Comparison of ENCODE assay signal across 11 cellular contexts in genomic region chrX:118761950-118762725, GRCh38. TPM values are rescaled to one million over a fixed set of nuclear protein-coding genes. Genes with fewer than 3 reads are reported as not detected.
DNase-seq lines count a peak whose midpoint lies in the region; ATAC-seq and TF ChIP-seq lines count a peak whose summit lies in the region.
"Had no signal": no experiment of that assay in that cellular context is flagged by ENCODE, and none has a peak within 500 bp of the region (broad histone marks: within the 10 kb centered on the region; RNA-seq: fewer than 3 reads in every experiment).

No MANE protein-coding gene starts in this region.

- POLR2A ChIA-PET in A673 (lab: Charles Lee; ENCODE audit: low non-redundant PET): no interaction called here

- H3K9ac ChIP-seq in OCI-LY1 (ENCODE audit: low read length): no peak overlapping the region

- H3K36me3 ChIP-seq in A673 (ENCODE audit: insufficient read depth, low read length, poor library complexity, severe bottlenecking): no peaks in the 10 kb centered on the region
- no peaks in the 10 kb centered on the region for H3K36me3 ChIP-seq in OCI-LY1 (ENCODE audit: insufficient read depth, low read length)
- peaks cover 0 to 24% of the 10 kb centered on the region in 2 donors for H3K36me3 ChIP-seq in gastroesophageal sphincter
- H3K36me3 ChIP-seq in right atrium auricular region: no peaks in the 10 kb centered on the region

- H2AFZ ChIP-seq in OCI-LY1 (ENCODE audit: low read length): no peak overlapping the region

- H4K20me1 ChIP-seq in OCI-LY1 (ENCODE audit: insufficient read depth, low read length): no peaks in the 10 kb centered on the region

- DNase-seq in A673 (ENCODE audit: low spot score): peak; percentile 7
- no peak for DNase-seq in kidney tubule cell (ENCODE audit: low spot score)
- no peak for DNase-seq in right atrium auricular region (ENCODE audit: low spot score)
- no peak for DNase-seq in dorsolateral prefrontal cortex
- DNase-seq in NCI-H510A (lab: John Stamatoyannopoulos, UW): no peak
- DNase-seq: activated T-cell treated with anti-CD3 and anti-CD28 coated beads for 4 hours; CD4-positive, CD25-positive, alpha-beta regulatory T cell had no signal

- no peak overlapping the region for H3K4me2 ChIP-seq in OCI-LY1 (ENCODE audit: low read length)

- no peaks in the 10 kb centered on the region for H3K27me3 ChIP-seq in A673 (replicated peaks; ENCODE audit: insufficient read depth, low read depth, low read length, poor library complexity)
- no peaks in the 10 kb centered on the region for H3K27me3 ChIP-seq in OCI-LY1 (ENCODE audit: insufficient read depth, low read length)
- no peaks in the 10 kb centered on the region for H3K27me3 ChIP-seq in gastroesophageal sphincter
- no peaks in the 10 kb centered on the region for H3K27me3 ChIP-seq in right atrium auricular region
- peaks cover 0 to 44% (median 7%) of the 10 kb centered on the region in 45 donors for H3K27me3 ChIP-seq in dorsolateral prefrontal cortex

- TF ChIP-seq EP300 in gastroesophageal sphincter (IDR thresholded peaks at IDR 0.05): no peak

- no peaks in the 10 kb centered on the region for H3F3A ChIP-seq in OCI-LY1 (ENCODE audit: insufficient read depth, low read length)

- CTCF ChIA-PET in A673 (lab: Charles Lee): interaction anchor here (0.6 kb wide), 1 partner anchor 16 kb away, joined by 3 read pairs; no protein-coding TSS in a partner anchor

- no TSS peak for BruUV-seq in A673 (replicated peaks; lab: Mats Ljungman, UMichigan)

- TF ChIP-seq CTCF in A673 (conservative IDR thresholded peaks at IDR 0.05; ENCODE audit: low read depth, low read length): peak; percentile 42; the same call in 1 of the 2 replicates
- TF ChIP-seq CTCF in GM12873 (IDR thresholded peaks at IDR 0.05; ENCODE audit: insufficient read depth, low read depth, low read length, missing control alignments): peak; percentile 17
- peak; percentile 28; the same call in 1 of the 2 replicates for TF ChIP-seq CTCF in OCI-LY1 (IDR thresholded peaks at IDR 0.05; ENCODE audit: low read length)
- peak in 2 of 4 experiments; percentile 3 to 39 for TF ChIP-seq CTCF in gastroesophageal sphincter (IDR thresholded peaks at IDR 0.05)
- peak in 1 of 2 donors; percentile 31 for TF ChIP-seq CTCF in right atrium auricular region (IDR thresholded peaks at IDR 0.05)
- TF ChIP-seq CTCF in dorsolateral prefrontal cortex (IDR thresholded peaks at IDR 0.05 in 54 of 56, conservative IDR thresholded peaks at IDR 0.05 in 2 of 56; ENCODE audit: low read depth in 1 of 56, partially characterized antibody in 56 of 56): peak in 3 of 56 donors; percentile 15 to 35 (median 18)

- H3K27ac ChIP-seq in A673 (ENCODE audit: low read depth, low read length, poor library complexity, severe bottlenecking) (no peak overlapping the region), OCI-LY1 (ENCODE audit: low read depth, low read length, poor library complexity, severe bottlenecking) (no peak overlapping the region), gastroesophageal sphincter (peak overlapping the region in 3 of 4 donors; percentile 49 to 53 (median 50)), right atrium auricular region (no peak overlapping the region), dorsolateral prefrontal cortex (no peak overlapping the region)
- H3K27ac ChIP-seq: RWPE1 had no signal

- H3K9me3 ChIP-seq in A673 (ENCODE audit: low read depth, low read length, poor library complexity, severe bottlenecking) (no peaks in the 10 kb centered on the region), OCI-LY1 (ENCODE audit: low read length) (no peaks in the 10 kb centered on the region), gastroesophageal sphincter (no peaks in the 10 kb centered on the region), right atrium auricular region (no peaks in the 10 kb centered on the region)

- intact Hi-C loops in A673 (cut with micrococcal nuclease; ENCODE audit: unreplicated experiment): loop anchor here (5.0 kb wide), 1 partner anchor 45 kb away; no protein-coding TSS in a partner anchor
- intact Hi-C loops in dorsolateral prefrontal cortex (cut with DNase I): loop anchor here in 1 of 2 donors (5.0 kb wide), 1 partner anchor 305 kb away; no protein-coding TSS in a partner anchor

- no peak for ATAC-seq in gastroesophageal sphincter

- no peaks in the 10 kb centered on the region for H3K79me2 ChIP-seq in OCI-LY1 (ENCODE audit: insufficient read depth, low read length)

- no peak overlapping the region for H3K4me3 ChIP-seq in A673 (ENCODE audit: low read depth, low read length, poor library complexity, severe bottlenecking)
- H3K4me3 ChIP-seq in OCI-LY1 (ENCODE audit: low read depth, low read length, poor library complexity, severe bottlenecking): no peak overlapping the region
- H3K4me3 ChIP-seq in gastroesophageal sphincter: no peak overlapping the region
- no peak overlapping the region for H3K4me3 ChIP-seq in right atrium auricular region
- no peak overlapping the region for H3K4me3 ChIP-seq in dorsolateral prefrontal cortex

- TF ChIP-seq POLR2A in gastroesophageal sphincter (IDR thresholded peaks at IDR 0.05): no peak

- H3K4me1 ChIP-seq in A673 (ENCODE audit: insufficient read depth, low read length, poor library complexity, severe bottlenecking): no peaks in the 10 kb centered on the region
- H3K4me1 ChIP-seq in OCI-LY1 (ENCODE audit: insufficient read depth, low read length, severe bottlenecking): no peaks in the 10 kb centered on the region
- peaks cover 0 to 14% (median 0%) of the 10 kb centered on the region in 3 donors for H3K4me1 ChIP-seq in gastroesophageal sphincter
- no peaks in the 10 kb centered on the region for H3K4me1 ChIP-seq in right atrium auricular region

- no peaks in the 10 kb centered on the region for H3K9me2 ChIP-seq in OCI-LY1 (ENCODE audit: low read depth, low read length)

- WGBS in gastroesophageal sphincter (ENCODE audit: low coverage in 1 of 2), 2 donors: 31 to 60% methylated on average over 3 to 5 of the region's 5 CpGs

RNA-seq across cellular contexts. Expression of gene IL13RA1, which starts 34.7 kb away (rescaled TPM):
- total RNA-seq in A673 (2021) (7.2 and 8.0 TPM in 2 replicates), gastroesophageal sphincter (100 to 1,000 TPM in 2 of 4 donors, 10 to 100 TPM in 2; 63.7 to 121 (median 105) TPM), right atrium auricular region (10 to 100 TPM; 14.5 to 29.8 TPM), dorsolateral prefrontal cortex (10 to 100 TPM in 115 of 120 experiments, 1 to 10 TPM in 5; 7.2 to 35.0 (median 16.5) TPM)
- total RNA-seq: CD4-positive, CD25-positive, alpha-beta regulatory T cell had no signal

Comparison
In these comparisons a context has a peak if more than half of its experiments do, and no peak if none do; other contexts are left out.
1. H3K27ac ChIP-seq: peak in gastroesophageal sphincter (3 of 4); none in A673 (single experiment), OCI-LY1 (single experiment), right atrium auricular region (0 of 2) and dorsolateral prefrontal cortex (0 of 59).